In genomic region chr6:46014511-46015118, GRCh38 we compare ENCODE assay signal across 8 cellular contexts. TPM values are rescaled to one million over a fixed set of nuclear protein-coding genes. Genes with fewer than 3 reads are reported as not detected.
DNase-seq lines count a peak whose midpoint lies in the region; ATAC-seq, FAIRE-seq and TF ChIP-seq lines count a peak whose summit lies in the region.

No MANE protein-coding gene starts in this region.

- DNase-seq in A549 (ENCODE audit: low read depth in 1 of 2, low spot score in 1 of 2): no peak
- DNase-seq in NT2/D1 (ENCODE audit: low read depth, low spot score): no peak
- DNase-seq in central memory CD4-positive, alpha-beta T cell: peak; percentile 36
- peak; percentile 51 to 56 for DNase-seq in upper lobe of left lung

- no peak for FAIRE-seq in A549 (lab: Jason Lieb, UNC)

- no peak for TF ChIP-seq RAD21 in A549 (conservative IDR thresholded peaks at IDR 0.05 in 1 of 2, IDR thresholded peaks at IDR 0.05 in 1 of 2)

- peak overlapping the region; percentile 56 for H3K9ac ChIP-seq in NT2/D1 (ENCODE audit: insufficient read length, low read depth)

- no peaks in the 10 kb centered on the region for H3K36me3 ChIP-seq in NT2/D1 (ENCODE audit: insufficient read depth, insufficient read length, low read length)
- no peaks in the 10 kb centered on the region for H3K36me3 ChIP-seq in upper lobe of left lung

- no peak; a peak in 1 of 6 replicates for ATAC-seq in A549
- ATAC-seq in upper lobe of left lung (ENCODE audit: low FRiP score in 2 of 2): peak; percentile 24 to 47
- no peak for ATAC-seq in HG02852 (IDR thresholded peaks at IDR 0.05; ENCODE audit: unreplicated experiment)
- ATAC-seq in HG03025 (IDR thresholded peaks at IDR 0.05; ENCODE audit: low FRiP score, unreplicated experiment): no peak
- no peak for ATAC-seq in HG03520 (IDR thresholded peaks at IDR 0.05; ENCODE audit: unreplicated experiment)

- H3K9me3 ChIP-seq in A549: no peaks in the 10 kb centered on the region; the same call in 2 of the 3 replicates
- H3K9me3 ChIP-seq in NT2/D1 (ENCODE audit: insufficient read depth, low read length): peaks cover 11% of the 10 kb centered on the region
- H3K9me3 ChIP-seq in mononuclear cell (ENCODE audit: low read depth, low read length): no peaks in the 10 kb centered on the region
- no peaks in the 10 kb centered on the region for H3K9me3 ChIP-seq in upper lobe of left lung

- H3K4me3 ChIP-seq in A549 (peak overlapping the region; percentile 39; the same call in 2 of the 3 replicates), NT2/D1 (ENCODE audit: insufficient read length, low read depth) (peak overlapping the region; percentile 56), mononuclear cell (ENCODE audit: low read length) (peak overlapping the region; percentile 36), upper lobe of left lung (peak overlapping the region; percentile 53 to 78 (median 57))

- CTCF ChIA-PET in A549 (lab: Yijun Ruan, JAX): no interaction called here

- H3K27ac ChIP-seq in A549 (no peak overlapping the region), upper lobe of left lung (peak overlapping the region; percentile 85 to 93 (median 90))

- TF ChIP-seq CTCF in A549 (IDR thresholded peaks at IDR 0.05) (no peak), upper lobe of left lung (IDR thresholded peaks at IDR 0.05) (no peak)

- TF ChIP-seq POLR2A in A549 (IDR thresholded peaks at IDR 0.05; ENCODE audit: low read length): no peak
- no peak for TF ChIP-seq POLR2A in upper lobe of left lung (IDR thresholded peaks at IDR 0.05)

- H3K27me3 ChIP-seq in NT2/D1 (ENCODE audit: insufficient read depth, insufficient read length) (peaks cover 11% of the 10 kb centered on the region), mononuclear cell (ENCODE audit: insufficient read depth, low read length) (peaks cover 56% of the 10 kb centered on the region), upper lobe of left lung (peaks cover 0 to 8% (median 3%) of the 10 kb centered on the region in 4 donors)

- POLR2A ChIA-PET in A549 (lab: Yijun Ruan, JAX): no interaction called here

- H3K4me1 ChIP-seq in A549: 0 out of 3 replicates have a peak, but pooled peaks cover 5% of the 10 kb centered on the region
- H3K4me1 ChIP-seq in NT2/D1 (ENCODE audit: insufficient read depth, insufficient read length): no peaks in the 10 kb centered on the region
- H3K4me1 ChIP-seq in mononuclear cell (ENCODE audit: insufficient read depth, low read length): peaks cover 38% of the 10 kb centered on the region
- H3K4me1 ChIP-seq in upper lobe of left lung: peaks cover 11 to 30% (median 17%) of the 10 kb centered on the region in 4 donors

- TF ChIP-seq EP300 in A549 (IDR thresholded peaks at IDR 0.05) (no peak), upper lobe of left lung (IDR thresholded peaks at IDR 0.05) (no peak)

- 48% methylated on average over 19 of the region's 21 CpGs for WGBS in A549 (ENCODE audit: missing lambda C conversion rate)
- 4 to 6% methylated on average over 21 of the region's 21 CpGs for WGBS in upper lobe of left lung, 2 donors

- peak overlapping the region; percentile 94 for H3K4me2 ChIP-seq in A549

TF ChIP-seq in A549, 52 proteins besides CTCF, POLR2A, EP300 and RAD21:
- TF ChIP-seq CEBPB (IDR thresholded peaks at IDR 0.05) (no peak), FOSB (CRISPR knock-in tag; IDR thresholded peaks at IDR 0.05) (no peak), NPAS2 (CRISPR knock-in tag; IDR thresholded peaks at IDR 0.05; ENCODE audit: borderline replicate concordance) (no peak), SMC3 (IDR thresholded peaks at IDR 0.05) (no peak), CBX2 (IDR thresholded peaks at IDR 0.05; ENCODE audit: borderline replicate concordance, low read depth) (no peak), HMGXB4 (CRISPR knock-in tag; IDR thresholded peaks at IDR 0.05; ENCODE audit: borderline replicate concordance) (no peak), RARB (CRISPR knock-in tag; IDR thresholded peaks at IDR 0.05) (no peak), REST (IDR thresholded peaks at IDR 0.05) (no peak), MAX (IDR thresholded peaks at IDR 0.05) (no peak), RNF2 (IDR thresholded peaks at IDR 0.05; ENCODE audit: borderline replicate concordance, low read depth) (no peak), NFE2L2 (conservative IDR thresholded peaks at IDR 0.05; ENCODE audit: low read length) (no peak), CHD2 (IDR thresholded peaks at IDR 0.05; ENCODE audit: low read length, partially characterized antibody) (no peak), HEYL (CRISPR knock-in tag; IDR thresholded peaks at IDR 0.05) (no peak), MYC (IDR thresholded peaks at IDR 0.05; ENCODE audit: borderline replicate concordance, low read length) (no peak), PBX3 (IDR thresholded peaks at IDR 0.05) (no peak)
TF ChIP-seq in A549: peak in this region for 0.

RNA-seq across cellular contexts. Expression of gene CLIC5, which starts 1.0 kb away (rescaled TPM):
- not detected in 2 replicates for polyA plus RNA-seq in A549 (2011; rRNA removed)
- polyA plus RNA-seq in A549 (2012; cell fraction: cytosol; rRNA removed): not detected in 2 replicates
- polyA plus RNA-seq in A549 (2012; cell fraction: nucleus; rRNA removed): not detected in 2 replicates
- polyA plus RNA-seq in A549 (2017; fragmentation: RNase III; extraction: RNeasy Plus Mini Kit Qiagen cat#74134 plus additional on column Dnase treatment): not detected in 3 replicates
- polyA minus RNA-seq in A549 (2011; rRNA and poly(A)+ RNA removed): not detected in 2 replicates
- 0.52 TPM for total RNA-seq in mononuclear cell
- 100 to 1,000 TPM; 110 to 197 (median 138) TPM for total RNA-seq in upper lobe of left lung

Comparison
In these comparisons a context has a peak if more than half of its experiments do, and no peak if none do; other contexts are left out.
1. ATAC-seq: peak in upper lobe of left lung (2 of 2); none in A549 (0 of 2), HG02852 (single experiment), HG03025 (single experiment) and HG03520 (single experiment).
2. DNase-seq: peak in central memory CD4-positive, alpha-beta T cell (single experiment) and upper lobe of left lung (2 of 2); none in A549 (0 of 2) and NT2/D1 (single experiment).
3. H3K27ac ChIP-seq: peak in upper lobe of left lung (4 of 4); none in A549 (0 of 2).
4. RNA of gene CLIC5, which starts 1.0 kb away (total RNA-seq): 110 to 197 TPM in upper lobe of left lung; 0.52 TPM in mononuclear cell (single experiment); every median in the first group is over 10 times any median in the second.
5. Peak in every context shown above with its lines, with median percentiles within 50 percentile points of each other: H3K4me3 ChIP-seq.